Comparison of ENCODE assay signal across 10 cellular contexts in genomic region chr11:128488471-128488870, GRCh38.
A peak's percentile ranks its signal among the peaks of the same experiment; 100 is the strongest.
DNase-seq lines count a peak whose midpoint lies in the region; ATAC-seq and TF ChIP-seq lines count a peak whose summit lies in the region.
"Had no signal": no experiment of that assay in that cellular context is flagged by ENCODE, and none has a peak within 500 bp of the region (broad histone marks: within the 10 kb centered on the region; RNA-seq: fewer than 3 reads in every experiment).

No MANE protein-coding gene starts in this region.

- H3K4me1 ChIP-seq in ACC112 (ENCODE audit: control insufficient read depth, insufficient read depth, low read length, unreplicated experiment) = peaks cover 72% of the 10 kb centered on the region
- H3K4me1 ChIP-seq in left lung = peaks cover 33 to 70% of the 10 kb centered on the region in 2 donors

- no peaks in the 10 kb centered on the region for H3K9me3 ChIP-seq in left lung

- H3K79me2 ChIP-seq in ACC112 (ENCODE audit: control insufficient read depth, insufficient read depth, low read length, unreplicated experiment) = peaks cover 93% of the 10 kb centered on the region

- DNase-seq in HS-5 (ENCODE audit: low read depth) = peak; percentile 91
- no peak for DNase-seq in activated naive CD8-positive, alpha-beta T cell treated with anti-CD3 and anti-CD28 coated beads, Interleukin-2, amount 10 ng/mL, durations not matched to agents 7 days and 5 days
- no peak for DNase-seq in left lung
- DNase-seq in GF-D8 (lab: John Stamatoyannopoulos, UW) = no peak
- DNase-seq in DMS 273 treated with DMSO at 0.1 percent for 48 hours (lab: John Stamatoyannopoulos, UW) = no peak
- no peak for DNase-seq in NCI-H146 treated with DMSO at 0.1 percent for 48 hours (lab: John Stamatoyannopoulos, UW; ENCODE audit: unreplicated experiment)
- DNase-seq: stimulated activated CD4-positive, alpha-beta T cell treated with anti-CD3 and anti-CD28 coated beads, Interleukin-4, amount 100 ng/mL, for 1 hour had no signal

- H3K27me3 ChIP-seq in ACC112 (ENCODE audit: insufficient read depth, low read length) = no peaks in the 10 kb centered on the region
- H3K27me3 ChIP-seq in left lung = no peaks in the 10 kb centered on the region

- intact Hi-C loops in left lung (cut with DNase I) = no loop called here

- POLR2A ChIA-PET in activated naive CD8-positive, alpha-beta T cell treated with anti-CD3 and anti-CD28 coated beads, Interleukin-2, amount 10 ng/mL, durations not matched to agents 7 days and 5 days (lab: Charles Lee) = interaction anchor here (14.4 to 34.4 kb wide), 3 partner anchors 2 to 17 kb away, joined by 241 to 716 read pairs (median 716); no protein-coding TSS in a partner anchor

- H3K9me3 Mint-ChIP-seq in activated naive CD8-positive, alpha-beta T cell treated with anti-CD3 and anti-CD28 coated beads, Interleukin-2, amount 10 ng/mL, durations not matched to agents 7 days and 5 days = no peaks in the 10 kb centered on the region
- H3K9me3 Mint-ChIP-seq: brain had no signal

- H3K4me3 Mint-ChIP-seq in activated naive CD8-positive, alpha-beta T cell treated with anti-CD3 and anti-CD28 coated beads, Interleukin-2, amount 10 ng/mL, durations not matched to agents 7 days and 5 days = peak overlapping the region; percentile 70
- H3K4me3 Mint-ChIP-seq: brain had no signal

- H3K4me3 ChIP-seq in ACC112 (ENCODE audit: low read depth, low read length) (no peak overlapping the region), left lung (no peak overlapping the region)

- peak; percentile 34 for ATAC-seq in activated naive CD8-positive, alpha-beta T cell treated with anti-CD3 and anti-CD28 coated beads, Interleukin-2, amount 10 ng/mL, durations not matched to agents 7 days and 5 days (ENCODE audit: low read depth)
- ATAC-seq in left lung = peak; percentile 56
- ATAC-seq in HG02852 (IDR thresholded peaks at IDR 0.05; ENCODE audit: unreplicated experiment) = no peak

- TF ChIP-seq CTCF in left lung (IDR thresholded peaks at IDR 0.05) = no peak

- H3K36me3 Mint-ChIP-seq in activated naive CD8-positive, alpha-beta T cell treated with anti-CD3 and anti-CD28 coated beads, Interleukin-2, amount 10 ng/mL, durations not matched to agents 7 days and 5 days = peaks cover 86% of the 10 kb centered on the region
- H3K36me3 Mint-ChIP-seq: brain had no signal

- H2AFZ ChIP-seq in ACC112 (ENCODE audit: low read length, unreplicated experiment) = no peak overlapping the region

- H3K36me3 ChIP-seq in ACC112 (ENCODE audit: insufficient read depth, low read length) (peaks cover 73% of the 10 kb centered on the region), left lung (peaks cover 0 to 70% of the 10 kb centered on the region in 2 donors)

- peaks cover 90% of the 10 kb centered on the region for H3K4me1 Mint-ChIP-seq in activated naive CD8-positive, alpha-beta T cell treated with anti-CD3 and anti-CD28 coated beads, Interleukin-2, amount 10 ng/mL, durations not matched to agents 7 days and 5 days
- H3K4me1 Mint-ChIP-seq: brain had no signal

- H3K27ac ChIP-seq in ACC112 (ENCODE audit: low read depth, low read length) = peak overlapping the region; percentile 90
- H3K27ac ChIP-seq in left lung = no peak overlapping the region

- no peaks in the 10 kb centered on the region for H3K27me3 Mint-ChIP-seq in activated naive CD8-positive, alpha-beta T cell treated with anti-CD3 and anti-CD28 coated beads, Interleukin-2, amount 10 ng/mL, durations not matched to agents 7 days and 5 days

- peak overlapping the region; percentile 95 for H3K27ac Mint-ChIP-seq in activated naive CD8-positive, alpha-beta T cell treated with anti-CD3 and anti-CD28 coated beads, Interleukin-2, amount 10 ng/mL, durations not matched to agents 7 days and 5 days
- H3K27ac Mint-ChIP-seq: brain had no signal
